1 cellular context compared by ENCODE assay signal in genomic region chr19:32858559-32858958, GRCh38.
TF ChIP-seq lines count a peak whose summit lies in the region.

No MANE protein-coding gene starts in this region.

TF ChIP-seq in HEK293, 187 proteins besides CTCF, POLR2A, EP300 and RAD21 (continued from another document):
- TF ChIP-seq ZNF518A (tag by site-specific recombination; conservative IDR thresholded peaks at IDR 0.05; ENCODE audit: low read depth): peak; percentile 60; the same call in 1 of the 2 replicates
- TF ChIP-seq ZNF48 (tag by site-specific recombination; IDR thresholded peaks at IDR 0.05): no peak
- no peak for TF ChIP-seq ZNF473 (tag by site-specific recombination; IDR thresholded peaks at IDR 0.05)
- TF ChIP-seq ZNF16 (tag by site-specific recombination; IDR thresholded peaks at IDR 0.05; ENCODE audit: low read depth): no peak
- TF ChIP-seq ZFP37 (tag by site-specific recombination; IDR thresholded peaks at IDR 0.05): no peak
- peak; percentile 59 for TF ChIP-seq ZNF426 (tag by site-specific recombination; IDR thresholded peaks at IDR 0.05)
- TF ChIP-seq PRDM1 (tag by site-specific recombination; IDR thresholded peaks at IDR 0.05): no peak
- TF ChIP-seq, protein P1, sequence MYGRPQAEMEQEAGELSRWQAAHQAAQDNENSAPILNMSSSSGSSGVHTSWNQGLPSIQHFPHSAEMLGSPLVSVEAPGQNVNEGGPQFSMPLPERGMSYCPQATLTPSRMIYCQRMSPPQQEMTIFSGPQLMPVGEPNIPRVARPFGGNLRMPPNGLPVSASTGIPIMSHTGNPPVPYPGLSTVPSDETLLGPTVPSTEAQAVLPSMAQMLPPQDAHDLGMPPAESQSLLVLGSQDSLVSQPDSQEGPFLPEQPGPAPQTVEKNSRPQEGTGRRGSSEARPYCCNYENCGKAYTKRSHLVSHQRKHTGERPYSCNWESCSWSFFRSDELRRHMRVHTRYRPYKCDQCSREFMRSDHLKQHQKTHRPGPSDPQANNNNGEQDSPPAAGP (tag by site-specific recombination; IDR thresholded peaks at IDR 0.05): no peak
- TF ChIP-seq, protein P2, sequence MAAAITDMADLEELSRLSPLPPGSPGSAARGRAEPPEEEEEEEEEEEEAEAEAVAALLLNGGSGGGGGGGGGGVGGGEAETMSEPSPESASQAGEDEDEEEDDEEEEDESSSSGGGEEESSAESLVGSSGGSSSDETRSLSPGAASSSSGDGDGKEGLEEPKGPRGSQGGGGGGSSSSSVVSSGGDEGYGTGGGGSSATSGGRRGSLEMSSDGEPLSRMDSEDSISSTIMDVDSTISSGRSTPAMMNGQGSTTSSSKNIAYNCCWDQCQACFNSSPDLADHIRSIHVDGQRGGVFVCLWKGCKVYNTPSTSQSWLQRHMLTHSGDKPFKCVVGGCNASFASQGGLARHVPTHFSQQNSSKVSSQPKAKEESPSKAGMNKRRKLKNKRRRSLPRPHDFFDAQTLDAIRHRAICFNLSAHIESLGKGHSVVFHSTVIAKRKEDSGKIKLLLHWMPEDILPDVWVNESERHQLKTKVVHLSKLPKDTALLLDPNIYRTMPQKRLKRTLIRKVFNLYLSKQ (tag by site-specific recombination; IDR thresholded peaks at IDR 0.05; ENCODE audit: borderline replicate concordance): no peak
- TF ChIP-seq OSR2 (tag by site-specific recombination; IDR thresholded peaks at IDR 0.05): no peak
- TF ChIP-seq, protein P3, sequence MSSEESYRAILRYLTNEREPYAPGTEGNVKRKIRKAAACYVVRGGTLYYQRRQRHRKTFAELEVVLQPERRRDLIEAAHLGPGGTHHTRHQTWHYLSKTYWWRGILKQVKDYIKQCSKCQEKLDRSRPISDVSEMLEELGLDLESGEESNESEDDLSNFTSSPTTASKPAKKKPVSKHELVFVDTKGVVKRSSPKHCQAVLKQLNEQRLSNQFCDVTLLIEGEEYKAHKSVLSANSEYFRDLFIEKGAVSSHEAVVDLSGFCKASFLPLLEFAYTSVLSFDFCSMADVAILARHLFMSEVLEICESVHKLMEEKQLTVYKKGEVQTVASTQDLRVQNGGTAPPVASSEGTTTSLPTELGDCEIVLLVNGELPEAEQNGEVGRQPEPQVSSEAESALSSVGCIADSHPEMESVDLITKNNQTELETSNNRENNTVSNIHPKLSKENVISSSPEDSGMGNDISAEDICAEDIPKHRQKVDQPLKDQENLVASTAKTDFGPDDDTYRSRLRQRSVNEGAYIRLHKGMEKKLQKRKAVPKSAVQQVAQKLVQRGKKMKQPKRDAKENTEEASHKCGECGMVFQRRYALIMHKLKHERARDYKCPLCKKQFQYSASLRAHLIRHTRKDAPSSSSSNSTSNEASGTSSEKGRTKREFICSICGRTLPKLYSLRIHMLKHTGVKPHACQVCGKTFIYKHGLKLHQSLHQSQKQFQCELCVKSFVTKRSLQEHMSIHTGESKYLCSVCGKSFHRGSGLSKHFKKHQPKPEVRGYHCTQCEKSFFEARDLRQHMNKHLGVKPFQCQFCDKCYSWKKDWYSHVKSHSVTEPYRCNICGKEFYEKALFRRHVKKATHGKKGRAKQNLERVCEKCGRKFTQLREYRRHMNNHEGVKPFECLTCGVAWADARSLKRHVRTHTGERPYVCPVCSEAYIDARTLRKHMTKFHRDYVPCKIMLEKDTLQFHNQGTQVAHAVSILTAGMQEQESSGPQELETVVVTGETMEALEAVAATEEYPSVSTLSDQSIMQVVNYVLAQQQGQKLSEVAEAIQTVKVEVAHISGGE (tag by site-specific recombination; conservative IDR thresholded peaks at IDR 0.05; ENCODE audit: low read depth): peak; percentile 37; the same call in 1 of the 2 replicates
- no peak for TF ChIP-seq ZBTB26 (tag by site-specific recombination; optimal IDR thresholded peaks at IDR 0.05)
- TF ChIP-seq ZNF664 (tag by site-specific recombination; IDR thresholded peaks at IDR 0.05): 0 out of 2 replicates have a peak, but pooled peaks have one; percentile 10
- TF ChIP-seq ZNF707 (tag by site-specific recombination; IDR thresholded peaks at IDR 0.05): no peak
- no peak for TF ChIP-seq ZNF560 (tag by site-specific recombination; IDR thresholded peaks at IDR 0.05; ENCODE audit: borderline replicate concordance)
- no peak for TF ChIP-seq ZNF513 (tag by site-specific recombination; IDR thresholded peaks at IDR 0.05)
- TF ChIP-seq ZNF214 (tag by site-specific recombination; IDR thresholded peaks at IDR 0.05; ENCODE audit: borderline replicate concordance): no peak
- no peak for TF ChIP-seq ZFP69B (tag by site-specific recombination; IDR thresholded peaks at IDR 0.05)
- TF ChIP-seq ZNF624 (tag by site-specific recombination; IDR thresholded peaks at IDR 0.05): no peak
- TF ChIP-seq FEZF1 (tag by site-specific recombination; IDR thresholded peaks at IDR 0.05): no peak
